Comparison of ENCODE assay signal across 18 cellular contexts in genomic region chr3:89957461-89957860, GRCh38.
"Had no signal": no experiment of that assay in that cellular context is flagged by ENCODE, and none has a peak within 500 bp of the region (broad histone marks: within the 10 kb centered on the region; RNA-seq: fewer than 3 reads in every experiment).

No MANE protein-coding gene starts in this region.

- H3K4me3 ChIP-seq: coronary artery, psoas muscle, testis had no signal

- H3K27me3 Mint-ChIP-seq: activated CD8-positive, alpha-beta memory T cell treated with anti-CD3 and anti-CD28 coated beads, Interleukin-2, amount 10 ng/mL, durations not matched to agents 7 days and 5 days; activated naive CD4-positive, alpha-beta T cell treated with anti-CD3 and anti-CD28 coated beads, Interleukin-2, amount 50 U/mL, for 24 hours; activated T-cell treated with anti-CD3 and anti-CD28 coated beads, Interleukin-2, amount 50 U/mL, for 24 hours; naive thymus-derived CD8-positive, alpha-beta T cell; stimulated activated naive CD8-positive, alpha-beta T cell treated with anti-CD3 and anti-CD28 coated beads, Interleukin-15, Interleukin-2, amounts not matched to agents 100 ng/mL and 50 ng/mL, for 24 hours had no signal

- H3K4me3 Mint-ChIP-seq: activated CD8-positive, alpha-beta memory T cell treated with anti-CD3 and anti-CD28 coated beads, Interleukin-2, amount 10 ng/mL, durations not matched to agents 7 days and 5 days; activated naive CD4-positive, alpha-beta T cell treated with anti-CD3 and anti-CD28 coated beads, Interleukin-2, amount 50 U/mL, for 24 hours; activated T-cell treated with anti-CD3 and anti-CD28 coated beads, Interleukin-2, amount 50 U/mL, for 24 hours; naive thymus-derived CD8-positive, alpha-beta T cell; stimulated activated naive CD8-positive, alpha-beta T cell treated with anti-CD3 and anti-CD28 coated beads, Interleukin-15, Interleukin-2, amounts not matched to agents 100 ng/mL and 50 ng/mL, for 24 hours had no signal

- FAIRE-seq: islet of Langerhans had no signal

- H3K36me3 Mint-ChIP-seq: activated CD8-positive, alpha-beta memory T cell treated with anti-CD3 and anti-CD28 coated beads, Interleukin-2, amount 10 ng/mL, durations not matched to agents 7 days and 5 days; activated naive CD4-positive, alpha-beta T cell treated with anti-CD3 and anti-CD28 coated beads, Interleukin-2, amount 50 U/mL, for 24 hours; naive thymus-derived CD8-positive, alpha-beta T cell had no signal

- DNase-seq: activated CD4-positive, alpha-beta T cell treated with anti-CD3 and anti-CD28 coated beads for 1 hour; activated CD4-positive, alpha-beta T cell treated with anti-CD3 and anti-CD28 coated beads, Interleukin-2, amount 50 U/mL, for 48 hours; activated CD8-positive, alpha-beta memory T cell treated with anti-CD3 and anti-CD28 coated beads, Interleukin-2, amount 10 ng/mL, durations not matched to agents 7 days and 5 days; activated effector memory CD4-positive, alpha-beta T cell treated with Interleukin-2 at 50 U/mL for 16 hours; activated T-cell treated with anti-CD3 and anti-CD28 coated beads, Interleukin-2, amount 50 U/mL, for 24 hours; amygdala; effector memory CD4-positive, alpha-beta T cell; glutamatergic neuron; mammary epithelial cell; naive thymus-derived CD8-positive, alpha-beta T cell; occipital lobe; psoas muscle; stimulated activated CD4-positive, alpha-beta T cell treated with anti-CD3 and anti-CD28 coated beads, Interleukin-4, amount 100 ng/mL, for 1 hour; testis had no signal

- H3K4me1 ChIP-seq: psoas muscle, testis had no signal

- H3K27me3 ChIP-seq: testis had no signal

- H3K9me3 Mint-ChIP-seq: activated naive CD4-positive, alpha-beta T cell treated with anti-CD3 and anti-CD28 coated beads, Interleukin-2, amount 50 U/mL, for 24 hours; stimulated activated naive CD8-positive, alpha-beta T cell treated with anti-CD3 and anti-CD28 coated beads, Interleukin-15, Interleukin-2, amounts not matched to agents 100 ng/mL and 50 ng/mL, for 24 hours had no signal

- H3K4me1 Mint-ChIP-seq: activated CD8-positive, alpha-beta memory T cell treated with anti-CD3 and anti-CD28 coated beads, Interleukin-2, amount 10 ng/mL, durations not matched to agents 7 days and 5 days; activated naive CD4-positive, alpha-beta T cell treated with anti-CD3 and anti-CD28 coated beads, Interleukin-2, amount 50 U/mL, for 24 hours; naive thymus-derived CD8-positive, alpha-beta T cell had no signal

- H3K27ac Mint-ChIP-seq: activated CD8-positive, alpha-beta memory T cell treated with anti-CD3 and anti-CD28 coated beads, Interleukin-2, amount 10 ng/mL, durations not matched to agents 7 days and 5 days; activated naive CD4-positive, alpha-beta T cell treated with anti-CD3 and anti-CD28 coated beads, Interleukin-2, amount 50 U/mL, for 24 hours; activated T-cell treated with anti-CD3 and anti-CD28 coated beads, Interleukin-2, amount 50 U/mL, for 24 hours; naive thymus-derived CD8-positive, alpha-beta T cell; stimulated activated naive CD8-positive, alpha-beta T cell treated with anti-CD3 and anti-CD28 coated beads, Interleukin-15, Interleukin-2, amounts not matched to agents 100 ng/mL and 50 ng/mL, for 24 hours had no signal

- H3K9me3 ChIP-seq: psoas muscle, testis had no signal

- H3K27ac ChIP-seq: coronary artery, psoas muscle, testis had no signal
